Comparison of ENCODE assay signal across 2 cellular contexts in genomic region chr7:66423729-66424128, GRCh38.
TF ChIP-seq lines count a peak whose summit lies in the region.

No MANE protein-coding gene starts in this region.

TF ChIP-seq in GM23338, 12 proteins besides CTCF, POLR2A, EP300 and RAD21:
- TF ChIP-seq, protein P1, sequence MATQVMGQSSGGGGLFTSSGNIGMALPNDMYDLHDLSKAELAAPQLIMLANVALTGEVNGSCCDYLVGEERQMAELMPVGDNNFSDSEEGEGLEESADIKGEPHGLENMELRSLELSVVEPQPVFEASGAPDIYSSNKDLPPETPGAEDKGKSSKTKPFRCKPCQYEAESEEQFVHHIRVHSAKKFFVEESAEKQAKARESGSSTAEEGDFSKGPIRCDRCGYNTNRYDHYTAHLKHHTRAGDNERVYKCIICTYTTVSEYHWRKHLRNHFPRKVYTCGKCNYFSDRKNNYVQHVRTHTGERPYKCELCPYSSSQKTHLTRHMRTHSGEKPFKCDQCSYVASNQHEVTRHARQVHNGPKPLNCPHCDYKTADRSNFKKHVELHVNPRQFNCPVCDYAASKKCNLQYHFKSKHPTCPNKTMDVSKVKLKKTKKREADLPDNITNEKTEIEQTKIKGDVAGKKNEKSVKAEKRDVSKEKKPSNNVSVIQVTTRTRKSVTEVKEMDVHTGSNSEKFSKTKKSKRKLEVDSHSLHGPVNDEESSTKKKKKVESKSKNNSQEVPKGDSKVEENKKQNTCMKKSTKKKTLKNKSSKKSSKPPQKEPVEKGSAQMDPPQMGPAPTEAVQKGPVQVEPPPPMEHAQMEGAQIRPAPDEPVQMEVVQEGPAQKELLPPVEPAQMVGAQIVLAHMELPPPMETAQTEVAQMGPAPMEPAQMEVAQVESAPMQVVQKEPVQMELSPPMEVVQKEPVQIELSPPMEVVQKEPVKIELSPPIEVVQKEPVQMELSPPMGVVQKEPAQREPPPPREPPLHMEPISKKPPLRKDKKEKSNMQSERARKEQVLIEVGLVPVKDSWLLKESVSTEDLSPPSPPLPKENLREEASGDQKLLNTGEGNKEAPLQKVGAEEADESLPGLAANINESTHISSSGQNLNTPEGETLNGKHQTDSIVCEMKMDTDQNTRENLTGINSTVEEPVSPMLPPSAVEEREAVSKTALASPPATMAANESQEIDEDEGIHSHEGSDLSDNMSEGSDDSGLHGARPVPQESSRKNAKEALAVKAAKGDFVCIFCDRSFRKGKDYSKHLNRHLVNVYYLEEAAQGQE (IDR thresholded peaks at IDR 0.05; ENCODE audit: unreplicated experiment) = no peak
- TF ChIP-seq EZH2 (IDR thresholded peaks at IDR 0.05; ENCODE audit: low read depth, unreplicated experiment) (no peak), ZNF114 (CRISPR knock-in tag; IDR thresholded peaks at IDR 0.05) (no peak)

TF ChIP-seq in H1, 55 proteins besides CTCF, POLR2A, EP300 and RAD21:
- TF ChIP-seq SP1 (IDR thresholded peaks at IDR 0.05; ENCODE audit: low read depth, low read length) = no peak
- no peak for TF ChIP-seq KDM4A (IDR thresholded peaks at IDR 0.05; ENCODE audit: low read depth, low read length, severe bottlenecking)
